Comparison of ENCODE assay signal across 1 cellular context in the genomic region with DNA sequence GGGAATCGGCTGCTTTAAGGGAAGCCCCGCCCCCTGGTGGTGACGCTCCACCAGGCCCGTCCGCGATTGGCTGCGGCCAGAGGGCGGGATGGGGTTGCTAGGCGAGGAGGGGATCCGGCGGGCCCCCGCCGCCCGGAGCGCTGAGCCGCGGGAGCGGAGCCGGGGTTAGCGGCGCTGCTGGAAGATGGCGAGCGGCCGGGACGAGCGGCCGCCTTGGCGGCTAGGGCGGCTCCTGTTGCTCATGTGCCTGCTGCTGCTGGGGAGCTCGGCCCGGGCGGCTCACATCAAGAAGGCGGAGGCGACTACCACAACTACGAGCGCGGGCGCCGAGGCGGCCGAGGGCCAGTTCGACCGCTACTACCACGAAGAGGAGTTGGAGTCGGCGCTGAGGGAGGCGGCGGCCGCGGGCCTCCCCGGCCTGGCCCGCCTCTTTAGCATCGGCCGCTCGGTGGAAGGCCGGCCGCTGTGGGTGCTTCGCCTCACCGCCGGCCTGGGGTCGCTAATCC.
TF ChIP-seq lines count a peak whose summit lies in the region.

A gene (plus strand): TSS at position 131 of the 506 bp plus-strand sequence. CDS start 54 bp downstream, at position 185.

TF ChIP-seq in HepG2, 621 proteins besides CTCF, POLR2A, EP300 and RAD21 (continued from another document and continues in another):
- TF ChIP-seq, protein P1, sequence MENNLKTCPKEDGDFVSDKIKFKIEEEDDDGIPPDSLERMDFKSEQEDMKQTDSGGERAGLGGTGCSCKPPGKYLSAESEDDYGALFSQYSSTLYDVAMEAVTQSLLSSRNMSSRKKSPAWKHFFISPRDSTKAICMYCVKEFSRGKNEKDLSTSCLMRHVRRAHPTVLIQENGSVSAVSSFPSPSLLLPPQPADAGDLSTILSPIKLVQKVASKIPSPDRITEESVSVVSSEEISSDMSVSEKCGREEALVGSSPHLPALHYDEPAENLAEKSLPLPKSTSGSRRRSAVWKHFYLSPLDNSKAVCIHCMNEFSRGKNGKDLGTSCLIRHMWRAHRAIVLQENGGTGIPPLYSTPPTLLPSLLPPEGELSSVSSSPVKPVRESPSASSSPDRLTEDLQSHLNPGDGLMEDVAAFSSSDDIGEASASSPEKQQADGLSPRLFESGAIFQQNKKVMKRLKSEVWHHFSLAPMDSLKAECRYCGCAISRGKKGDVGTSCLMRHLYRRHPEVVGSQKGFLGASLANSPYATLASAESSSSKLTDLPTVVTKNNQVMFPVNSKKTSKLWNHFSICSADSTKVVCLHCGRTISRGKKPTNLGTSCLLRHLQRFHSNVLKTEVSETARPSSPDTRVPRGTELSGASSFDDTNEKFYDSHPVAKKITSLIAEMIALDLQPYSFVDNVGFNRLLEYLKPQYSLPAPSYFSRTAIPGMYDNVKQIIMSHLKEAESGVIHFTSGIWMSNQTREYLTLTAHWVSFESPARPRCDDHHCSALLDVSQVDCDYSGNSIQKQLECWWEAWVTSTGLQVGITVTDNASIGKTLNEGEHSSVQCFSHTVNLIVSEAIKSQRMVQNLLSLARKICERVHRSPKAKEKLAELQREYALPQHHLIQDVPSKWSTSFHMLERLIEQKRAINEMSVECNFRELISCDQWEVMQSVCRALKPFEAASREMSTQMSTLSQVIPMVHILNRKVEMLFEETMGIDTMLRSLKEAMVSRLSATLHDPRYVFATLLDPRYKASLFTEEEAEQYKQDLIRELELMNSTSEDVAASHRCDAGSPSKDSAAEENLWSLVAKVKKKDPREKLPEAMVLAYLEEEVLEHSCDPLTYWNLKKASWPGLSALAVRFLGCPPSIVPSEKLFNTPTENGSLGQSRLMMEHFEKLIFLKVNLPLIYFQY (CRISPR knock-in tag; IDR thresholded peaks at IDR 0.05; ENCODE audit: borderline replicate concordance) = no peak
- TF ChIP-seq KLF11 (CRISPR knock-in tag; IDR thresholded peaks at IDR 0.05) = no peak
- TF ChIP-seq GATA4 (IDR thresholded peaks at IDR 0.05; ENCODE audit: borderline replicate concordance, low read depth) = 0 out of 2 replicates have a peak, but pooled peaks have one; percentile 54
- TF ChIP-seq, protein P2, sequence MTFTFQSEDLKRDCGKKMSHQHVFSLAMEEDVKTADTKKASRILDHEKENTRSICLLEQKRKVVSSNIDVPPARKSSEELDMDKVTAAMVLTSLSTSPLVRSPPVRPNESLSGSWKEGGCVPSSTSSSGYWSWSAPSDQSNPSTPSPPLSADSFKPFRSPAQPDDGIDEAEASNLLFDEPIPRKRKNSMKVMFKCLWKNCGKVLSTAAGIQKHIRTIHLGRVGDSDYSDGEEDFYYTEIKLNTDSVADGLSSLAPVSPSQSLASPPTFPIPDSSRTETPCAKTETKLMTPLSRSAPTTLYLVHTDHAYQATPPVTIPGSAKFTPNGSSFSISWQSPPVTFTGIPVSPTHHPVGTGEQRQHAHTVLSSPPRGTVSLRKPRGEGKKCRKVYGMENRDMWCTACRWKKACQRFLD (CRISPR knock-in tag; IDR thresholded peaks at IDR 0.05; ENCODE audit: borderline replicate concordance) = no peak
- TF ChIP-seq, protein P3, sequence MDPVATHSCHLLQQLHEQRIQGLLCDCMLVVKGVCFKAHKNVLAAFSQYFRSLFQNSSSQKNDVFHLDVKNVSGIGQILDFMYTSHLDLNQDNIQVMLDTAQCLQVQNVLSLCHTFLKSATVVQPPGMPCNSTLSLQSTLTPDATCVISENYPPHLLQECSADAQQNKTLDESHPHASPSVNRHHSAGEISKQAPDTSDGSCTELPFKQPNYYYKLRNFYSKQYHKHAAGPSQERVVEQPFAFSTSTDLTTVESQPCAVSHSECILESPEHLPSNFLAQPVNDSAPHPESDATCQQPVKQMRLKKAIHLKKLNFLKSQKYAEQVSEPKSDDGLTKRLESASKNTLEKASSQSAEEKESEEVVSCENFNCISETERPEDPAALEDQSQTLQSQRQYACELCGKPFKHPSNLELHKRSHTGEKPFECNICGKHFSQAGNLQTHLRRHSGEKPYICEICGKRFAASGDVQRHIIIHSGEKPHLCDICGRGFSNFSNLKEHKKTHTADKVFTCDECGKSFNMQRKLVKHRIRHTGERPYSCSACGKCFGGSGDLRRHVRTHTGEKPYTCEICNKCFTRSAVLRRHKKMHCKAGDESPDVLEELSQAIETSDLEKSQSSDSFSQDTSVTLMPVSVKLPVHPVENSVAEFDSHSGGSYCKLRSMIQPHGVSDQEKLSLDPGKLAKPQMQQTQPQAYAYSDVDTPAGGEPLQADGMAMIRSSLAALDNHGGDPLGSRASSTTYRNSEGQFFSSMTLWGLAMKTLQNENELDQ (CRISPR knock-in tag; IDR thresholded peaks at IDR 0.05; ENCODE audit: borderline replicate concordance) = no peak
- TF ChIP-seq, protein P4, sequence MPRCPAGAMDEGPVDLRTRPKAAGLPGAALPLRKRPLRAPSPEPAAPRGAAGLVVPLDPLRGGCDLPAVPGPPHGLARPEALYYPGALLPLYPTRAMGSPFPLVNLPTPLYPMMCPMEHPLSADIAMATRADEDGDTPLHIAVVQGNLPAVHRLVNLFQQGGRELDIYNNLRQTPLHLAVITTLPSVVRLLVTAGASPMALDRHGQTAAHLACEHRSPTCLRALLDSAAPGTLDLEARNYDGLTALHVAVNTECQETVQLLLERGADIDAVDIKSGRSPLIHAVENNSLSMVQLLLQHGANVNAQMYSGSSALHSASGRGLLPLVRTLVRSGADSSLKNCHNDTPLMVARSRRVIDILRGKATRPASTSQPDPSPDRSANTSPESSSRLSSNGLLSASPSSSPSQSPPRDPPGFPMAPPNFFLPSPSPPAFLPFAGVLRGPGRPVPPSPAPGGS (CRISPR knock-in tag; IDR thresholded peaks at IDR 0.05) = no peak
- TF ChIP-seq AHR (CRISPR knock-in tag; IDR thresholded peaks at IDR 0.05) = no peak; the same call in 1 of the 2 replicates
- no peak for TF ChIP-seq CBX2 (IDR thresholded peaks at IDR 0.05; ENCODE audit: low read depth, low read length)
- TF ChIP-seq CBX2 (CRISPR knock-in tag; IDR thresholded peaks at IDR 0.05; ENCODE audit: low read depth) = no peak
- no peak for TF ChIP-seq ZNF577 (CRISPR knock-in tag; IDR thresholded peaks at IDR 0.05; ENCODE audit: borderline replicate concordance, low read depth)
- no peak for TF ChIP-seq IRX3 (CRISPR knock-in tag; IDR thresholded peaks at IDR 0.05; ENCODE audit: borderline replicate concordance, low read depth)
- no peak for TF ChIP-seq ZNF556 (CRISPR knock-in tag; IDR thresholded peaks at IDR 0.05; ENCODE audit: borderline replicate concordance)
- TF ChIP-seq ZNF253 (CRISPR knock-in tag; IDR thresholded peaks at IDR 0.05; ENCODE audit: borderline replicate concordance) = no peak
- TF ChIP-seq PHB2 (IDR thresholded peaks at IDR 0.05; ENCODE audit: partially characterized antibody) = no peak
- TF ChIP-seq DPF2 (CRISPR knock-in tag; IDR thresholded peaks at IDR 0.05; ENCODE audit: borderline replicate concordance, low read depth) = no peak
- TF ChIP-seq MATR3 (CRISPR knock-in tag; IDR thresholded peaks at IDR 0.05) = no peak
- TF ChIP-seq ADNP (CRISPR knock-in tag; IDR thresholded peaks at IDR 0.05) = no peak
- TF ChIP-seq NONO (IDR thresholded peaks at IDR 0.05) = no peak
- TF ChIP-seq NONO (CRISPR knock-in tag; conservative IDR thresholded peaks at IDR 0.05) = peak; percentile 58; the same call in 1 of the 2 replicates
- TF ChIP-seq AGO1 (IDR thresholded peaks at IDR 0.05; ENCODE audit: low read depth, low read length, poor library complexity, severe bottlenecking) = no peak
- TF ChIP-seq, protein P5, sequence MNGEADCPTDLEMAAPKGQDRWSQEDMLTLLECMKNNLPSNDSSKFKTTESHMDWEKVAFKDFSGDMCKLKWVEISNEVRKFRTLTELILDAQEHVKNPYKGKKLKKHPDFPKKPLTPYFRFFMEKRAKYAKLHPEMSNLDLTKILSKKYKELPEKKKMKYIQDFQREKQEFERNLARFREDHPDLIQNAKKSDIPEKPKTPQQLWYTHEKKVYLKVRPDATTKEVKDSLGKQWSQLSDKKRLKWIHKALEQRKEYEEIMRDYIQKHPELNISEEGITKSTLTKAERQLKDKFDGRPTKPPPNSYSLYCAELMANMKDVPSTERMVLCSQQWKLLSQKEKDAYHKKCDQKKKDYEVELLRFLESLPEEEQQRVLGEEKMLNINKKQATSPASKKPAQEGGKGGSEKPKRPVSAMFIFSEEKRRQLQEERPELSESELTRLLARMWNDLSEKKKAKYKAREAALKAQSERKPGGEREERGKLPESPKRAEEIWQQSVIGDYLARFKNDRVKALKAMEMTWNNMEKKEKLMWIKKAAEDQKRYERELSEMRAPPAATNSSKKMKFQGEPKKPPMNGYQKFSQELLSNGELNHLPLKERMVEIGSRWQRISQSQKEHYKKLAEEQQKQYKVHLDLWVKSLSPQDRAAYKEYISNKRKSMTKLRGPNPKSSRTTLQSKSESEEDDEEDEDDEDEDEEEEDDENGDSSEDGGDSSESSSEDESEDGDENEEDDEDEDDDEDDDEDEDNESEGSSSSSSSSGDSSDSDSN (CRISPR knock-in tag; IDR thresholded peaks at IDR 0.05) = peak; percentile 82
- TF ChIP-seq ZNF790 (CRISPR knock-in tag; IDR thresholded peaks at IDR 0.05; ENCODE audit: borderline replicate concordance) = no peak
- TF ChIP-seq, protein P6, sequence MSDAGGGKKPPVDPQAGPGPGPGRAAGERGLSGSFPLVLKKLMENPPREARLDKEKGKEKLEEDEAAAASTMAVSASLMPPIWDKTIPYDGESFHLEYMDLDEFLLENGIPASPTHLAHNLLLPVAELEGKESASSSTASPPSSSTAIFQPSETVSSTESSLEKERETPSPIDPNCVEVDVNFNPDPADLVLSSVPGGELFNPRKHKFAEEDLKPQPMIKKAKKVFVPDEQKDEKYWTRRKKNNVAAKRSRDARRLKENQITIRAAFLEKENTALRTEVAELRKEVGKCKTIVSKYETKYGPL (CRISPR knock-in tag; IDR thresholded peaks at IDR 0.05) = no peak
- TF ChIP-seq TSC22D2 (CRISPR knock-in tag; IDR thresholded peaks at IDR 0.05; ENCODE audit: borderline replicate concordance) = 0 out of 2 replicates have a peak, but pooled peaks have one; percentile 55
- TF ChIP-seq SP2 (CRISPR knock-in tag; IDR thresholded peaks at IDR 0.05) = peak; percentile 82
- TF ChIP-seq, protein P7, sequence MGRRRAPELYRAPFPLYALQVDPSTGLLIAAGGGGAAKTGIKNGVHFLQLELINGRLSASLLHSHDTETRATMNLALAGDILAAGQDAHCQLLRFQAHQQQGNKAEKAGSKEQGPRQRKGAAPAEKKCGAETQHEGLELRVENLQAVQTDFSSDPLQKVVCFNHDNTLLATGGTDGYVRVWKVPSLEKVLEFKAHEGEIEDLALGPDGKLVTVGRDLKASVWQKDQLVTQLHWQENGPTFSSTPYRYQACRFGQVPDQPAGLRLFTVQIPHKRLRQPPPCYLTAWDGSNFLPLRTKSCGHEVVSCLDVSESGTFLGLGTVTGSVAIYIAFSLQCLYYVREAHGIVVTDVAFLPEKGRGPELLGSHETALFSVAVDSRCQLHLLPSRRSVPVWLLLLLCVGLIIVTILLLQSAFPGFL (CRISPR knock-in tag; IDR thresholded peaks at IDR 0.05) = no peak
- no peak for TF ChIP-seq PITX1 (CRISPR knock-in tag; IDR thresholded peaks at IDR 0.05)
- TF ChIP-seq MEIS2 (CRISPR knock-in tag; IDR thresholded peaks at IDR 0.05) = no peak; the same call in 1 of the 2 replicates
- peak; percentile 71 for TF ChIP-seq SAP130 (CRISPR knock-in tag; IDR thresholded peaks at IDR 0.05; ENCODE audit: low read depth)
- peak; percentile 77; the same call in 1 of the 2 replicates for TF ChIP-seq CREB1 (IDR thresholded peaks at IDR 0.05)
- peak; percentile 88; the same call in 1 of the 2 replicates for TF ChIP-seq CREB1 (CRISPR knock-in tag; IDR thresholded peaks at IDR 0.05)
- TF ChIP-seq YEATS2 (CRISPR knock-in tag; IDR thresholded peaks at IDR 0.05; ENCODE audit: borderline replicate concordance) = no peak
- no peak for TF ChIP-seq BRCA1 (CRISPR knock-in tag; IDR thresholded peaks at IDR 0.05)
- no peak for TF ChIP-seq ZC3H4 (CRISPR knock-in tag; IDR thresholded peaks at IDR 0.05; ENCODE audit: borderline replicate concordance)
- no peak; the same call in 1 of the 2 replicates for TF ChIP-seq ETV6 (CRISPR knock-in tag; conservative IDR thresholded peaks at IDR 0.05)
- TF ChIP-seq, protein P8, sequence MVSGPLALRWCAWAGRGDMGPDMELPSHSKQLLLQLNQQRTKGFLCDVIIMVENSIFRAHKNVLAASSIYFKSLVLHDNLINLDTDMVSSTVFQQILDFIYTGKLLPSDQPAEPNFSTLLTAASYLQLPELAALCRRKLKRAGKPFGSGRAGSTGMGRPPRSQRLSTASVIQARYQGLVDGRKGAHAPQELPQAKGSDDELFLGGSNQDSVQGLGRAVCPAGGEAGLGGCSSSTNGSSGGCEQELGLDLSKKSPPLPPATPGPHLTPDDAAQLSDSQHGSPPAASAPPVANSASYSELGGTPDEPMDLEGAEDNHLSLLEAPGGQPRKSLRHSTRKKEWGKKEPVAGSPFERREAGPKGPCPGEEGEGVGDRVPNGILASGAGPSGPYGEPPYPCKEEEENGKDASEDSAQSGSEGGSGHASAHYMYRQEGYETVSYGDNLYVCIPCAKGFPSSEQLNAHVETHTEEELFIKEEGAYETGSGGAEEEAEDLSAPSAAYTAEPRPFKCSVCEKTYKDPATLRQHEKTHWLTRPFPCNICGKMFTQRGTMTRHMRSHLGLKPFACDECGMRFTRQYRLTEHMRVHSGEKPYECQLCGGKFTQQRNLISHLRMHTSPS (CRISPR knock-in tag; IDR thresholded peaks at IDR 0.05; ENCODE audit: low read depth) = no peak
- peak; percentile 32; the same call in 1 of the 2 replicates for TF ChIP-seq ZNF589 (CRISPR knock-in tag; conservative IDR thresholded peaks at IDR 0.05)
- peak; percentile 48 for TF ChIP-seq XRCC5 (optimal IDR thresholded peaks at IDR 0.05; ENCODE audit: low read length)
- TF ChIP-seq, protein P9, sequence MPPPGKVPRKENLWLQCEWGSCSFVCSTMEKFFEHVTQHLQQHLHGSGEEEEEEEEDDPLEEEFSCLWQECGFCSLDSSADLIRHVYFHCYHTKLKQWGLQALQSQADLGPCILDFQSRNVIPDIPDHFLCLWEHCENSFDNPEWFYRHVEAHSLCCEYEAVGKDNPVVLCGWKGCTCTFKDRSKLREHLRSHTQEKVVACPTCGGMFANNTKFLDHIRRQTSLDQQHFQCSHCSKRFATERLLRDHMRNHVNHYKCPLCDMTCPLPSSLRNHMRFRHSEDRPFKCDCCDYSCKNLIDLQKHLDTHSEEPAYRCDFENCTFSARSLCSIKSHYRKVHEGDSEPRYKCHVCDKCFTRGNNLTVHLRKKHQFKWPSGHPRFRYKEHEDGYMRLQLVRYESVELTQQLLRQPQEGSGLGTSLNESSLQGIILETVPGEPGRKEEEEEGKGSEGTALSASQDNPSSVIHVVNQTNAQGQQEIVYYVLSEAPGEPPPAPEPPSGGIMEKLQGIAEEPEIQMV (CRISPR knock-in tag; IDR thresholded peaks at IDR 0.05; ENCODE audit: low read depth) = no peak
- no peak for TF ChIP-seq ZNF225 (CRISPR knock-in tag; IDR thresholded peaks at IDR 0.05)
- TF ChIP-seq ZMAT3 (CRISPR knock-in tag; conservative IDR thresholded peaks at IDR 0.05) = no peak; the same call in 1 of the 2 replicates
